15 cellular contexts compared by ENCODE assay signal in genomic region chr21:42189860-42190491, GRCh38. TPM values are rescaled to one million over a fixed set of nuclear protein-coding genes. Genes with fewer than 3 reads are reported as not detected.
DNase-seq lines count a peak whose midpoint lies in the region; ATAC-seq and TF ChIP-seq lines count a peak whose summit lies in the region.
"Had no signal": no experiment of that assay in that cellular context is flagged by ENCODE, and none has a peak within 500 bp of the region (broad histone marks: within the 10 kb centered on the region; RNA-seq: fewer than 3 reads in every experiment).

No MANE protein-coding gene starts in this region.

- H3K27me3 Mint-ChIP-seq in activated naive CD8-positive, alpha-beta T cell: no peaks in the 10 kb centered on the region

- peak; percentile 14 to 22 for ATAC-seq in activated CD4-positive, CD25-positive, alpha-beta regulatory T cell treated with anti-CD3 and anti-CD28 coated beads, Interleukin-2, amount 50 U/mL, for 24 hours
- no peak for ATAC-seq in left lobe of liver
- ATAC-seq in GM19328 (IDR thresholded peaks at IDR 0.05; ENCODE audit: unreplicated experiment): no peak

- peak overlapping the region; percentile 34 for H3K27ac Mint-ChIP-seq in activated naive CD8-positive, alpha-beta T cell

- peaks cover 18% of the 10 kb centered on the region for H3K27me3 ChIP-seq in neutrophil

- H3K9me3 ChIP-seq in HEK293 (ENCODE audit: control insufficient read depth, insufficient read depth, low read depth, low read length) (no peaks in the 10 kb centered on the region), neutrophil (no peaks in the 10 kb centered on the region)
- H3K9me3 ChIP-seq: left ventricle myocardium inferior had no signal

- POLR2A ChIA-PET in HEK293 (lab: Yijun Ruan, JAX): no interaction called here

- peak overlapping the region; percentile 23 for H3K4me3 Mint-ChIP-seq in activated naive CD8-positive, alpha-beta T cell

- H3K4me1 ChIP-seq in HEK293 (ENCODE audit: control insufficient read depth, insufficient read depth, low read length): no peaks in the 10 kb centered on the region
- H3K4me1 ChIP-seq in neutrophil (ENCODE audit: control insufficient read depth in 1 of 2, insufficient read depth in 1 of 2, low read depth in 1 of 2, low read length in 1 of 2): peaks cover 56 to 77% of the 10 kb centered on the region in 2 experiments

- no peak overlapping the region for H3K4me3 ChIP-seq in HEK293 (ENCODE audit: low read depth, low read length)
- no peak overlapping the region for H3K4me3 ChIP-seq in neutrophil (ENCODE audit: low read depth in 1 of 2, low read length in 1 of 2)
- H3K4me3 ChIP-seq: GM23248, left ventricle myocardium inferior had no signal

- peaks cover 3% of the 10 kb centered on the region for H3K9me3 Mint-ChIP-seq in activated naive CD8-positive, alpha-beta T cell (ENCODE audit: low read depth)

- H3K27ac ChIP-seq in HEK293 (ENCODE audit: extremely low read depth, low read depth, low read length) (no peak overlapping the region), neutrophil (peak overlapping the region; percentile 97)
- H3K27ac ChIP-seq: GM23248, left ventricle myocardium inferior had no signal

- H3K36me3 ChIP-seq in HEK293 (ENCODE audit: control insufficient read depth in 2 of 2, insufficient read depth in 1 of 2, low read length in 2 of 2): no peaks in the 10 kb centered on the region
- H3K36me3 ChIP-seq in neutrophil: no peaks in the 10 kb centered on the region
- H3K36me3 ChIP-seq: left ventricle myocardium inferior had no signal

- no peak for TF ChIP-seq CTCF in HEK293 (tag by site-specific recombination; IDR thresholded peaks at IDR 0.05)
- no peak for TF ChIP-seq CTCF in neutrophil (IDR thresholded peaks at IDR 0.05)

- DNase-seq in activated CD4-positive, CD25-positive, alpha-beta regulatory T cell treated with anti-CD3 and anti-CD28 coated beads, Interleukin-2, amount 50 U/mL, for 72 hours: no peak
- DNase-seq in left lobe of liver (ENCODE audit: low spot score) (no peak), NCI-H524 treated with DMSO at 0.1 percent for 48 hours (lab: John Stamatoyannopoulos, UW) (no peak)
- DNase-seq: COR-L47; GM23248; left ventricle myocardium inferior; NCI-H2171; SHP77 treated with DMSO at 0.1 percent for 48 hours; stimulated activated CD4-positive, alpha-beta T cell treated with anti-CD3 and anti-CD28 coated beads, Interleukin-2, amount 100 ng/mL, for 24 hours; T-helper 9 cell had no signal

- CTCF ChIA-PET in HEK293 (lab: Yijun Ruan, JAX): interaction anchor here (0.6 to 2.0 kb wide), 4 partner anchors 13 to 45 kb away, joined by 3 to 5 read pairs (median 4); no protein-coding TSS in a partner anchor

- peaks cover 85% of the 10 kb centered on the region for H3K4me1 Mint-ChIP-seq in activated naive CD8-positive, alpha-beta T cell (ENCODE audit: low read depth)

- H3K36me3 Mint-ChIP-seq in activated naive CD8-positive, alpha-beta T cell: peaks cover 6% of the 10 kb centered on the region

TF ChIP-seq in HEK293, 187 proteins besides CTCF, POLR2A, EP300 and RAD21:
- no peak for TF ChIP-seq REPIN1 (tag by site-specific recombination; IDR thresholded peaks at IDR 0.05; ENCODE audit: low read depth)
- TF ChIP-seq PBX3 (CRISPR knock-in tag; IDR thresholded peaks at IDR 0.05): no peak
- peak; percentile 97 for TF ChIP-seq ZBTB17 (tag by site-specific recombination; IDR thresholded peaks at IDR 0.05)
- peak; percentile 18 for TF ChIP-seq SETDB1 (IDR thresholded peaks at IDR 0.05; ENCODE audit: insufficient read length, low read length)
- no peak for TF ChIP-seq SCRT1 (tag by site-specific recombination; IDR thresholded peaks at IDR 0.05; ENCODE audit: borderline replicate concordance)
- peak; percentile 94 for TF ChIP-seq ZNF23 (tag by site-specific recombination; IDR thresholded peaks at IDR 0.05; ENCODE audit: borderline replicate concordance)
TF ChIP-seq in HEK293: peak in this region for 3.

RNA-seq across cellular contexts. Expression of gene ABCG1, which starts 29.0 kb away (rescaled TPM):
- total RNA-seq in left lobe of liver: 4.7 TPM
- total RNA-seq: GM23248 had no signal

Comparison
In these comparisons a context has a peak if more than half of its experiments do, and no peak if none do; other contexts are left out.
1. ATAC-seq: peak in activated CD4-positive, CD25-positive, alpha-beta regulatory T cell treated with anti-CD3 and anti-CD28 coated beads, Interleukin-2, amount 50 U/mL, for 24 hours (2 of 2); none in left lobe of liver (single experiment) and GM19328 (single experiment).